ENCODE assay signal across 8 cellular contexts in genomic region chr4:109729155-109729562, GRCh38. TPM values are rescaled to one million over a fixed set of nuclear protein-coding genes. Genes with fewer than 3 reads are reported as not detected.
DNase-seq lines count a peak whose midpoint lies in the region; ATAC-seq, FAIRE-seq and TF ChIP-seq lines count a peak whose summit lies in the region.

No MANE protein-coding gene starts in this region.

- peak; percentile 13 for ATAC-seq in body of pancreas

- WGBS in body of pancreas, 2 donors = 1 to 2% methylated on average over 11 of the region's 11 CpGs
- WGBS in testis, 2 donors = 2 to 3% methylated on average over 10 to 11 of the region's 11 CpGs

- peak overlapping the region; percentile 64 for H3K4me3 ChIP-seq in LNCaP clone FGC (ENCODE audit: low read depth, low read length)
- peak overlapping the region; percentile 72 to 84 for H3K4me3 ChIP-seq in body of pancreas
- peak overlapping the region; percentile 80 to 90 for H3K4me3 ChIP-seq in testis

- intact Hi-C loops in body of pancreas (cut with DNase I) = no loop called here
- intact Hi-C loops in testis (cut with DNase I; ENCODE audit: low total_unique reads) = no loop called here

- H3K27ac ChIP-seq in body of pancreas (peak overlapping the region; percentile 91 to 97 (median 96)), testis (peak overlapping the region; percentile 63 to 81)

- DNase-seq in EH (ENCODE audit: low read depth) (peak; percentile 10), LNCaP clone FGC (ENCODE audit: low read depth) (no peak), body of pancreas (peak in 3 of 4 donors; percentile 27 to 60 (median 44)), kidney tubule cell (ENCODE audit: low spot score) (peak; percentile 22), testis (peak; percentile 15), NCI-H128 (lab: John Stamatoyannopoulos, UW; ENCODE audit: unreplicated experiment) (no peak), GM12891 (ENCODE audit: insufficient read length, low spot score) (no peak)
- DNase-seq in central memory CD4-positive, alpha-beta T cell = no peak

- TF ChIP-seq CTCF in LNCaP clone FGC (IDR thresholded peaks at IDR 0.05; ENCODE audit: control insufficient read depth, extremely low read depth, insufficient read depth) = no peak
- no peak for TF ChIP-seq CTCF in body of pancreas (IDR thresholded peaks at IDR 0.05)
- no peak for TF ChIP-seq CTCF in testis (IDR thresholded peaks at IDR 0.05)

- peaks cover 31% of the 10 kb centered on the region for H3K4me1 ChIP-seq in body of pancreas
- H3K4me1 ChIP-seq in testis = no peaks in the 10 kb centered on the region

- H3K27me3 ChIP-seq in body of pancreas = no peaks in the 10 kb centered on the region
- no peaks in the 10 kb centered on the region for H3K27me3 ChIP-seq in testis

- TF ChIP-seq POLR2A in body of pancreas (IDR thresholded peaks at IDR 0.05) (no peak), testis (IDR thresholded peaks at IDR 0.05) (no peak), GM12891 (IDR thresholded peaks at IDR 0.05; ENCODE audit: low read depth, low read length) (no peak)

- H3K36me3 ChIP-seq in body of pancreas (replicated peaks in 1 of 2; ENCODE audit: insufficient read depth in 1 of 2, low read depth in 2 of 2) (no peaks in the 10 kb centered on the region), testis (ENCODE audit: low read depth, missing control alignments) (no peaks in the 10 kb centered on the region)

- FAIRE-seq in GM12891 (lab: Jason Lieb, UNC) = no peak

- no peaks in the 10 kb centered on the region for H3K9me3 ChIP-seq in body of pancreas
- H3K9me3 ChIP-seq in testis = no peaks in the 10 kb centered on the region

TF ChIP-seq in GM12891, 5 proteins besides CTCF, POLR2A, EP300 and RAD21:
- TF ChIP-seq TAF1 (IDR thresholded peaks at IDR 0.05; ENCODE audit: low read depth, low read length) (no peak), PAX5 (IDR thresholded peaks at IDR 0.05; ENCODE audit: insufficient read depth, low read length, severe bottlenecking) (no peak), POLR2AphosphoS5 (IDR thresholded peaks at IDR 0.05; ENCODE audit: low read depth, low read length) (no peak), POU2F2 (IDR thresholded peaks at IDR 0.05; ENCODE audit: low read depth, low read length) (no peak), SPI1 (IDR thresholded peaks at IDR 0.05; ENCODE audit: low read depth, low read length) (no peak)

RNA-seq across cellular contexts. Expression of gene PLA2G12A, which starts 0.7 kb away (rescaled TPM):
- total RNA-seq in body of pancreas (10 to 100 TPM; 17.1 to 18.5 TPM), testis (10 to 100 TPM; 12.2 to 14.1 TPM)
- 20.7 TPM for polyA plus RNA-seq in testis (ENCODE audit: insufficient read depth, low read depth, low replicate concordance)
- polyA plus RNA-seq in GM12891 (2012; ENCODE audit: low read depth, missing spikeins) = 7.9 TPM

RNA-seq across cellular contexts. Expression of gene CASP6, which starts 25.9 kb away (rescaled TPM):
- total RNA-seq in body of pancreas (1 to 10 TPM; 8.6 to 9.6 TPM), testis (1 to 10 TPM; 7.1 to 7.3 TPM)
- 3.6 TPM for polyA plus RNA-seq in testis (ENCODE audit: insufficient read depth, low read depth, low replicate concordance)
- 10.1 TPM for polyA plus RNA-seq in GM12891 (2012; ENCODE audit: low read depth, missing spikeins)

Comparison
In these comparisons a context has a peak if more than half of its experiments do, and no peak if none do; other contexts are left out.
1. DNase-seq: peak in EH (single experiment), body of pancreas (3 of 4), kidney tubule cell (single experiment) and testis (single experiment); none in LNCaP clone FGC (single experiment), NCI-H128 (single experiment), GM12891 (single experiment) and central memory CD4-positive, alpha-beta T cell (single experiment).
2. Peak in every context shown above with its lines, with median percentiles within 50 percentile points of each other: H3K4me3 ChIP-seq.